1 cellular context compared by ENCODE assay signal in the genomic region with DNA sequence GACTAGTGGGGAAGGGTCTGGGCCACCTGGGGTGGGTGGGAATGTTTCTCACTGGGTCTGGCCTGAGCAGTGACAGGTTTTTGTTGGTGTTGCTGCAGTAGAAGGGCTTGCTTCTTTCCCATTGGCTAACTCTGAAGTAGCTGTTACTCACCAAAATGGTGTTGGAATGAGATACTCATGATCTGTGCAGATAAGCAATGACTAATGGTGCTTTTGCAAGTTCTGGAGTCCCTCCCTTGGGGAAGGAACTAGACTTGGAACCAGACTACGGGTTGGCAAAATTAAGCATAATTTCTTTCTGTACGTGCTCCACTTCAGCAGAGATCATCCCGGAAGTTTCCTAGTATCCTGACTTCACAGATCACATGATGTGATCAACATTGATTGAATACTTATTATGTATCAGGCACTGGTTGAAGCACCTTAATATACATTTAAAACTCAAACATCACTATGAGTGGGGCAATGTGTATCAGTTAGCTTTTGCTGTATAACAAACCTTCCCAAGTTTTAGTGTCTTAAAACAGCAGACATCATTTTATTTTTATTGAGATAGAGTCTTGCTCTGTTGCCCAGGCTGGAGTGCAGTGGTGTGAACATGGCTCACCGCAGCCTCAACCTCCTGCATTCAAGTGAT.
TF ChIP-seq lines count a peak whose summit lies in the region.

No MANE protein-coding gene starts in this region.

TF ChIP-seq in K562, 482 proteins besides CTCF, POLR2A, EP300 and RAD21 (continued from another document and continues in another):
- TF ChIP-seq, protein P1, sequence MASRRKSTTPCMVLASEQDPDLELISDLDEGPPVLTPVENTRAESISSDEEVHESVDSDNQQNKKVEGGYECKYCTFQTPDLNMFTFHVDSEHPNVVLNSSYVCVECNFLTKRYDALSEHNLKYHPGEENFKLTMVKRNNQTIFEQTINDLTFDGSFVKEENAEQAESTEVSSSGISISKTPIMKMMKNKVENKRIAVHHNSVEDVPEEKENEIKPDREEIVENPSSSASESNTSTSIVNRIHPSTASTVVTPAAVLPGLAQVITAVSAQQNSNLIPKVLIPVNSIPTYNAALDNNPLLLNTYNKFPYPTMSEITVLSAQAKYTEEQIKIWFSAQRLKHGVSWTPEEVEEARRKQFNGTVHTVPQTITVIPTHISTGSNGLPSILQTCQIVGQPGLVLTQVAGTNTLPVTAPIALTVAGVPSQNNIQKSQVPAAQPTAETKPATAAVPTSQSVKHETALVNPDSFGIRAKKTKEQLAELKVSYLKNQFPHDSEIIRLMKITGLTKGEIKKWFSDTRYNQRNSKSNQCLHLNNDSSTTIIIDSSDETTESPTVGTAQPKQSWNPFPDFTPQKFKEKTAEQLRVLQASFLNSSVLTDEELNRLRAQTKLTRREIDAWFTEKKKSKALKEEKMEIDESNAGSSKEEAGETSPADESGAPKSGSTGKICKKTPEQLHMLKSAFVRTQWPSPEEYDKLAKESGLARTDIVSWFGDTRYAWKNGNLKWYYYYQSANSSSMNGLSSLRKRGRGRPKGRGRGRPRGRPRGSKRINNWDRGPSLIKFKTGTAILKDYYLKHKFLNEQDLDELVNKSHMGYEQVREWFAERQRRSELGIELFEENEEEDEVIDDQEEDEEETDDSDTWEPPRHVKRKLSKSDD (conservative IDR thresholded peaks at IDR 0.05; ENCODE audit: low read length) = no peak
- TF ChIP-seq NFE2L1 (tag; IDR thresholded peaks at IDR 0.05; ENCODE audit: borderline replicate concordance, low read depth) = no peak
- TF ChIP-seq, protein P2, sequence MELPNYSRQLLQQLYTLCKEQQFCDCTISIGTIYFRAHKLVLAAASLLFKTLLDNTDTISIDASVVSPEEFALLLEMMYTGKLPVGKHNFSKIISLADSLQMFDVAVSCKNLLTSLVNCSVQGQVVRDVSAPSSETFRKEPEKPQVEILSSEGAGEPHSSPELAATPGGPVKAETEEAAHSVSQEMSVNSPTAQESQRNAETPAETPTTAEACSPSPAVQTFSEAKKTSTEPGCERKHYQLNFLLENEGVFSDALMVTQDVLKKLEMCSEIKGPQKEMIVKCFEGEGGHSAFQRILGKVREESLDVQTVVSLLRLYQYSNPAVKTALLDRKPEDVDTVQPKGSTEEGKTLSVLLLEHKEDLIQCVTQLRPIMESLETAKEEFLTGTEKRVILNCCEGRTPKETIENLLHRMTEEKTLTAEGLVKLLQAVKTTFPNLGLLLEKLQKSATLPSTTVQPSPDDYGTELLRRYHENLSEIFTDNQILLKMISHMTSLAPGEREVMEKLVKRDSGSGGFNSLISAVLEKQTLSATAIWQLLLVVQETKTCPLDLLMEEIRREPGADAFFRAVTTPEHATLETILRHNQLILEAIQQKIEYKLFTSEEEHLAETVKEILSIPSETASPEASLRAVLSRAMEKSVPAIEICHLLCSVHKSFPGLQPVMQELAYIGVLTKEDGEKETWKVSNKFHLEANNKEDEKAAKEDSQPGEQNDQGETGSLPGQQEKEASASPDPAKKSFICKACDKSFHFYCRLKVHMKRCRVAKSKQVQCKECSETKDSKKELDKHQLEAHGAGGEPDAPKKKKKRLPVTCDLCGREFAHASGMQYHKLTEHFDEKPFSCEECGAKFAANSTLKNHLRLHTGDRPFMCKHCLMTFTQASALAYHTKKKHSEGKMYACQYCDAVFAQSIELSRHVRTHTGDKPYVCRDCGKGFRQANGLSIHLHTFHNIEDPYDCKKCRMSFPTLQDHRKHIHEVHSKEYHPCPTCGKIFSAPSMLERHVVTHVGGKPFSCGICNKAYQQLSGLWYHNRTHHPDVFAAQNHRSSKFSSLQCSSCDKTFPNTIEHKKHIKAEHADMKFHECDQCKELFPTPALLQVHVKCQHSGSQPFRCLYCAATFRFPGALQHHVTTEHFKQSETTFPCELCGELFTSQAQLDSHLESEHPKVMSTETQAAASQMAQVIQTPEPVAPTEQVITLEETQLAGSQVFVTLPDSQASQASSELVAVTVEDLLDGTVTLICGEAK (IDR thresholded peaks at IDR 0.05) = no peak
- TF ChIP-seq, protein P2 (CRISPR knock-in tag; IDR thresholded peaks at IDR 0.05) = no peak
- no peak for TF ChIP-seq TCFL5 (CRISPR knock-in tag; conservative IDR thresholded peaks at IDR 0.05)
- TF ChIP-seq, protein P3, sequence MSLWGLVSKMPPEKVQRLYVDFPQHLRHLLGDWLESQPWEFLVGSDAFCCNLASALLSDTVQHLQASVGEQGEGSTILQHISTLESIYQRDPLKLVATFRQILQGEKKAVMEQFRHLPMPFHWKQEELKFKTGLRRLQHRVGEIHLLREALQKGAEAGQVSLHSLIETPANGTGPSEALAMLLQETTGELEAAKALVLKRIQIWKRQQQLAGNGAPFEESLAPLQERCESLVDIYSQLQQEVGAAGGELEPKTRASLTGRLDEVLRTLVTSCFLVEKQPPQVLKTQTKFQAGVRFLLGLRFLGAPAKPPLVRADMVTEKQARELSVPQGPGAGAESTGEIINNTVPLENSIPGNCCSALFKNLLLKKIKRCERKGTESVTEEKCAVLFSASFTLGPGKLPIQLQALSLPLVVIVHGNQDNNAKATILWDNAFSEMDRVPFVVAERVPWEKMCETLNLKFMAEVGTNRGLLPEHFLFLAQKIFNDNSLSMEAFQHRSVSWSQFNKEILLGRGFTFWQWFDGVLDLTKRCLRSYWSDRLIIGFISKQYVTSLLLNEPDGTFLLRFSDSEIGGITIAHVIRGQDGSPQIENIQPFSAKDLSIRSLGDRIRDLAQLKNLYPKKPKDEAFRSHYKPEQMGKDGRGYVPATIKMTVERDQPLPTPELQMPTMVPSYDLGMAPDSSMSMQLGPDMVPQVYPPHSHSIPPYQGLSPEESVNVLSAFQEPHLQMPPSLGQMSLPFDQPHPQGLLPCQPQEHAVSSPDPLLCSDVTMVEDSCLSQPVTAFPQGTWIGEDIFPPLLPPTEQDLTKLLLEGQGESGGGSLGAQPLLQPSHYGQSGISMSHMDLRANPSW (CRISPR knock-in tag; IDR thresholded peaks at IDR 0.05) = no peak
- no peak for TF ChIP-seq SMAD1 (IDR thresholded peaks at IDR 0.05; ENCODE audit: low read depth, low read length, partially characterized antibody)
- TF ChIP-seq PRMT5 (CRISPR knock-in tag; IDR thresholded peaks at IDR 0.05) = no peak
- TF ChIP-seq ESRRB (CRISPR knock-in tag; IDR thresholded peaks at IDR 0.05; ENCODE audit: borderline replicate concordance) = no peak
- TF ChIP-seq ZFPM2 (CRISPR knock-in tag; IDR thresholded peaks at IDR 0.05) = no peak
- TF ChIP-seq ZFP30 (CRISPR knock-in tag; IDR thresholded peaks at IDR 0.05; ENCODE audit: borderline replicate concordance) = no peak
- no peak for TF ChIP-seq SAP30 (IDR thresholded peaks at IDR 0.05; ENCODE audit: borderline replicate concordance, insufficient read depth, low read depth, low read length, poor library complexity, severe bottlenecking)
- TF ChIP-seq, protein P4, sequence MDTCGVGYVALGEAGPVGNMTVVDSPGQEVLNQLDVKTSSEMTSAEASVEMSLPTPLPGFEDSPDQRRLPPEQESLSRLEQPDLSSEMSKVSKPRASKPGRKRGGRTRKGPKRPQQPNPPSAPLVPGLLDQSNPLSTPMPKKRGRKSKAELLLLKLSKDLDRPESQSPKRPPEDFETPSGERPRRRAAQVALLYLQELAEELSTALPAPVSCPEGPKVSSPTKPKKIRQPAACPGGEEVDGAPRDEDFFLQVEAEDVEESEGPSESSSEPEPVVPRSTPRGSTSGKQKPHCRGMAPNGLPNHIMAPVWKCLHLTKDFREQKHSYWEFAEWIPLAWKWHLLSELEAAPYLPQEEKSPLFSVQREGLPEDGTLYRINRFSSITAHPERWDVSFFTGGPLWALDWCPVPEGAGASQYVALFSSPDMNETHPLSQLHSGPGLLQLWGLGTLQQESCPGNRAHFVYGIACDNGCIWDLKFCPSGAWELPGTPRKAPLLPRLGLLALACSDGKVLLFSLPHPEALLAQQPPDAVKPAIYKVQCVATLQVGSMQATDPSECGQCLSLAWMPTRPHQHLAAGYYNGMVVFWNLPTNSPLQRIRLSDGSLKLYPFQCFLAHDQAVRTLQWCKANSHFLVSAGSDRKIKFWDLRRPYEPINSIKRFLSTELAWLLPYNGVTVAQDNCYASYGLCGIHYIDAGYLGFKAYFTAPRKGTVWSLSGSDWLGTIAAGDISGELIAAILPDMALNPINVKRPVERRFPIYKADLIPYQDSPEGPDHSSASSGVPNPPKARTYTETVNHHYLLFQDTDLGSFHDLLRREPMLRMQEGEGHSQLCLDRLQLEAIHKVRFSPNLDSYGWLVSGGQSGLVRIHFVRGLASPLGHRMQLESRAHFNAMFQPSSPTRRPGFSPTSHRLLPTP (IDR thresholded peaks at IDR 0.05; ENCODE audit: borderline replicate concordance, extremely low read depth, insufficient read length) = no peak
- TF ChIP-seq TAL1 (IDR thresholded peaks at IDR 0.05) = peak; percentile 51
- TF ChIP-seq, protein P5, sequence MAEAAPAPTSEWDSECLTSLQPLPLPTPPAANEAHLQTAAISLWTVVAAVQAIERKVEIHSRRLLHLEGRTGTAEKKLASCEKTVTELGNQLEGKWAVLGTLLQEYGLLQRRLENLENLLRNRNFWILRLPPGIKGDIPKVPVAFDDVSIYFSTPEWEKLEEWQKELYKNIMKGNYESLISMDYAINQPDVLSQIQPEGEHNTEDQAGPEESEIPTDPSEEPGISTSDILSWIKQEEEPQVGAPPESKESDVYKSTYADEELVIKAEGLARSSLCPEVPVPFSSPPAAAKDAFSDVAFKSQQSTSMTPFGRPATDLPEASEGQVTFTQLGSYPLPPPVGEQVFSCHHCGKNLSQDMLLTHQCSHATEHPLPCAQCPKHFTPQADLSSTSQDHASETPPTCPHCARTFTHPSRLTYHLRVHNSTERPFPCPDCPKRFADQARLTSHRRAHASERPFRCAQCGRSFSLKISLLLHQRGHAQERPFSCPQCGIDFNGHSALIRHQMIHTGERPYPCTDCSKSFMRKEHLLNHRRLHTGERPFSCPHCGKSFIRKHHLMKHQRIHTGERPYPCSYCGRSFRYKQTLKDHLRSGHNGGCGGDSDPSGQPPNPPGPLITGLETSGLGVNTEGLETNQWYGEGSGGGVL (CRISPR knock-in tag; IDR thresholded peaks at IDR 0.05) = no peak
- TF ChIP-seq LARP7 (IDR thresholded peaks at IDR 0.05) = no peak
- no peak for TF ChIP-seq ZZZ3 (IDR thresholded peaks at IDR 0.05)
- TF ChIP-seq ZC3H4 (CRISPR knock-in tag; IDR thresholded peaks at IDR 0.05; ENCODE audit: borderline replicate concordance) = no peak
- no peak for TF ChIP-seq NEUROD1 (IDR thresholded peaks at IDR 0.05; ENCODE audit: borderline replicate concordance, low read depth, low read length, partially characterized antibody)
- TF ChIP-seq PRPF4 (IDR thresholded peaks at IDR 0.05; ENCODE audit: insufficient read depth, low read depth, low read length, poor library complexity, severe bottlenecking) = no peak
- TF ChIP-seq, protein P6, sequence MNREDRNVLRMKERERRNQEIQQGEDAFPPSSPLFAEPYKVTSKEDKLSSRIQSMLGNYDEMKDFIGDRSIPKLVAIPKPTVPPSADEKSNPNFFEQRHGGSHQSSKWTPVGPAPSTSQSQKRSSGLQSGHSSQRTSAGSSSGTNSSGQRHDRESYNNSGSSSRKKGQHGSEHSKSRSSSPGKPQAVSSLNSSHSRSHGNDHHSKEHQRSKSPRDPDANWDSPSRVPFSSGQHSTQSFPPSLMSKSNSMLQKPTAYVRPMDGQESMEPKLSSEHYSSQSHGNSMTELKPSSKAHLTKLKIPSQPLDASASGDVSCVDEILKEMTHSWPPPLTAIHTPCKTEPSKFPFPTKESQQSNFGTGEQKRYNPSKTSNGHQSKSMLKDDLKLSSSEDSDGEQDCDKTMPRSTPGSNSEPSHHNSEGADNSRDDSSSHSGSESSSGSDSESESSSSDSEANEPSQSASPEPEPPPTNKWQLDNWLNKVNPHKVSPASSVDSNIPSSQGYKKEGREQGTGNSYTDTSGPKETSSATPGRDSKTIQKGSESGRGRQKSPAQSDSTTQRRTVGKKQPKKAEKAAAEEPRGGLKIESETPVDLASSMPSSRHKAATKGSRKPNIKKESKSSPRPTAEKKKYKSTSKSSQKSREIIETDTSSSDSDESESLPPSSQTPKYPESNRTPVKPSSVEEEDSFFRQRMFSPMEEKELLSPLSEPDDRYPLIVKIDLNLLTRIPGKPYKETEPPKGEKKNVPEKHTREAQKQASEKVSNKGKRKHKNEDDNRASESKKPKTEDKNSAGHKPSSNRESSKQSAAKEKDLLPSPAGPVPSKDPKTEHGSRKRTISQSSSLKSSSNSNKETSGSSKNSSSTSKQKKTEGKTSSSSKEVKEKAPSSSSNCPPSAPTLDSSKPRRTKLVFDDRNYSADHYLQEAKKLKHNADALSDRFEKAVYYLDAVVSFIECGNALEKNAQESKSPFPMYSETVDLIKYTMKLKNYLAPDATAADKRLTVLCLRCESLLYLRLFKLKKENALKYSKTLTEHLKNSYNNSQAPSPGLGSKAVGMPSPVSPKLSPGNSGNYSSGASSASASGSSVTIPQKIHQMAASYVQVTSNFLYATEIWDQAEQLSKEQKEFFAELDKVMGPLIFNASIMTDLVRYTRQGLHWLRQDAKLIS (CRISPR knock-in tag; IDR thresholded peaks at IDR 0.05) = no peak
- TF ChIP-seq PYGO2 (tag; IDR thresholded peaks at IDR 0.05) = no peak
- no peak for TF ChIP-seq TBP (optimal IDR thresholded peaks at IDR 0.05; ENCODE audit: low read depth, low read length)
- TF ChIP-seq RFX7 (CRISPR knock-in tag; IDR thresholded peaks at IDR 0.05) = no peak
- no peak for TF ChIP-seq HDAC6 (IDR thresholded peaks at IDR 0.05; ENCODE audit: low read depth, low read length)
- TF ChIP-seq ZBTB7A (IDR thresholded peaks at IDR 0.05; ENCODE audit: borderline replicate concordance, control insufficient read depth, low read depth, low read length) = peak; percentile 79; the same call in 1 of the 2 replicates
- no peak for TF ChIP-seq FOXJ2 (tag; IDR thresholded peaks at IDR 0.05)
- TF ChIP-seq ZNF79 (CRISPR knock-in tag; IDR thresholded peaks at IDR 0.05; ENCODE audit: low read depth) = no peak
